Comparison of ENCODE assay signal across 8 cellular contexts in genomic region chr1:116817582-116818064, GRCh38.
DNase-seq lines count a peak whose midpoint lies in the region; ATAC-seq lines count a peak whose summit lies in the region.

No MANE protein-coding gene starts in this region.

- POLR2A ChIA-PET in activated naive CD8-positive, alpha-beta T cell treated with anti-CD3 and anti-CD28 coated beads, Interleukin-2, amount 10 ng/mL, durations not matched to agents 7 days and 5 days (lab: Charles Lee): interaction anchor here (0.8 to 5.3 kb wide), 10 partner anchors 9 to 242 kb away, joined by 3 to 50 read pairs (median 3); partner anchors contain the start of gene CD2

- peak overlapping the region; percentile 40 for H3K27ac Mint-ChIP-seq in activated naive CD8-positive, alpha-beta T cell treated with anti-CD3 and anti-CD28 coated beads, Interleukin-2, amount 10 ng/mL, durations not matched to agents 7 days and 5 days

- peaks cover 51% of the 10 kb centered on the region for H3K4me1 Mint-ChIP-seq in activated naive CD8-positive, alpha-beta T cell treated with anti-CD3 and anti-CD28 coated beads, Interleukin-2, amount 10 ng/mL, durations not matched to agents 7 days and 5 days

- H3K36me3 Mint-ChIP-seq in activated naive CD8-positive, alpha-beta T cell treated with anti-CD3 and anti-CD28 coated beads, Interleukin-2, amount 10 ng/mL, durations not matched to agents 7 days and 5 days: peaks cover 22% of the 10 kb centered on the region

- peaks cover 9% of the 10 kb centered on the region for H3K9me3 Mint-ChIP-seq in activated naive CD8-positive, alpha-beta T cell treated with anti-CD3 and anti-CD28 coated beads, Interleukin-2, amount 10 ng/mL, durations not matched to agents 7 days and 5 days

- peak; percentile 88 for DNase-seq in ELF-1 (ENCODE audit: low read depth, low spot score)
- DNase-seq in HuH-7.5 (ENCODE audit: low spot score): peak; percentile 63
- DNase-seq in SW 1271 (lab: John Stamatoyannopoulos, UW): peak; percentile 9 to 24
- peak; percentile 76 for DNase-seq in activated naive CD8-positive, alpha-beta T cell treated with anti-CD3 and anti-CD28 coated beads, Interleukin-2, amount 10 ng/mL, durations not matched to agents 7 days and 5 days
- DNase-seq in kidney tubule cell (ENCODE audit: low spot score): peak; percentile 63
- DNase-seq in stimulated activated CD8-positive, alpha-beta memory T cell treated with anti-CD3 and anti-CD28 coated beads, Interleukin-4, amount 100 ng/mL, for 48 hours: peak; percentile 84
- DNase-seq in GM19240 (ENCODE audit: insufficient read length, low spot score): no peak

- no peaks in the 10 kb centered on the region for H3K27me3 Mint-ChIP-seq in activated naive CD8-positive, alpha-beta T cell treated with anti-CD3 and anti-CD28 coated beads, Interleukin-2, amount 10 ng/mL, durations not matched to agents 7 days and 5 days

- peak overlapping the region; percentile 39 for H3K4me3 Mint-ChIP-seq in activated naive CD8-positive, alpha-beta T cell treated with anti-CD3 and anti-CD28 coated beads, Interleukin-2, amount 10 ng/mL, durations not matched to agents 7 days and 5 days

- ATAC-seq in activated naive CD8-positive, alpha-beta T cell treated with anti-CD3 and anti-CD28 coated beads, Interleukin-2, amount 10 ng/mL, durations not matched to agents 7 days and 5 days (ENCODE audit: low read depth): peak; percentile 74
- no peak for ATAC-seq in HG03354 (IDR thresholded peaks at IDR 0.05; ENCODE audit: poor library complexity, severe bottlenecking, unreplicated experiment)
